In the genomic region with DNA sequence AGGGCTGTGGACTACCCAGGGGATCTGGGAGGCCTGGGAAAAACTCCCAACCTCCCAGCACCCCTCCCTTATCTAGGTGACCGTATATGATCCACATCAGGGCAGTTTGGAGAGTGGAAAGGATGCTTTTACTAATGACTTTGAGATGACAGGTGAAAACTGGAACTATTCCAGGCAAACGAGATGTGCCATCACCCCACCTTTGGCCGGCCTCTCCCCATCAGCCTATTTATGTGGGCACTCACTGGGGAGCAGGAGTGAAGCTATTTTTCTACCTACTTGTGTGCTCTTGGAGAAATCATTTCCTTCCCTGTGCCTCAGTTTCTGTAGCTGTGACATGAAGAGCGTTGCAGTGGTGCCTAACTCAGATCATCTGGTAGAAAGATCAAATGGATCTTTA, we compare ENCODE assay signal across 1 cellular context.
TF ChIP-seq lines count a peak whose summit lies in the region.

No MANE protein-coding gene starts in this region.

TF ChIP-seq in WTC11, 78 proteins besides CTCF, POLR2A, EP300 and RAD21 (continued from another document):
- TF ChIP-seq E2F1 (CRISPR knock-in tag; IDR thresholded peaks at IDR 0.05) (no peak), TCF7 (CRISPR knock-in tag; IDR thresholded peaks at IDR 0.05; ENCODE audit: low read depth) (no peak)
